14 cellular contexts compared by ENCODE assay signal in the genomic region with DNA sequence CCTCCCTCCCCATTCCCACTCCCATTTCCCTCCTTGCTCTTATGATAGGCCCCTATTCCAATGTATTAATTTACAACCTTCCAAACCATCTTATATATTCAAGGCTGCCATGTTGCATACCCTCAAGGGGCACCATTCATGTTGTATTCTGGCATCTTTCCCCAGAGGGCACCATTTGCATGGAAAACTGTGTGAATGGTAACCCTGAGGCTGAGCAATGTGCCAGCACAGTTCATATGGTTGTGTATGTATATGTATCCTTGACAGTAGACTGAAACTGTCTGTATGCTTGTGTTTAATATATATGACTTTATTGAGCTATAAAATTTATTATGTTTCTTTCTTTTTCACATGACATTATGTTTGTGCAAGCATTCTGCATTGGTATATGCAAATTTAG. TPM values are rescaled to one million over a fixed set of nuclear protein-coding genes. Genes with fewer than 3 reads are reported as not detected.
A peak's percentile ranks its signal among the peaks of the same experiment; 100 is the strongest.
DNase-seq lines count a peak whose midpoint lies in the region; ATAC-seq, FAIRE-seq and TF ChIP-seq lines count a peak whose summit lies in the region.
"Had no signal": no experiment of that assay in that cellular context is flagged by ENCODE, and none has a peak within 500 bp of the region (broad histone marks: within the 10 kb centered on the region; RNA-seq: fewer than 3 reads in every experiment).

No MANE protein-coding gene starts in this region.

- no peak overlapping the region for H3K4me3 Mint-ChIP-seq in activated CD4-positive, alpha-beta T cell treated with anti-CD3 and anti-CD28 coated beads, Interleukin-2, amount 10 ng/mL, durations not matched to agents 7 days and 5 days
- H3K4me3 Mint-ChIP-seq: type B pancreatic cell had no signal

- TF ChIP-seq RAD21 in Ishikawa (IDR thresholded peaks at IDR 0.05; ENCODE audit: low read depth) = peak; percentile 41

- H3K27ac Mint-ChIP-seq in activated CD4-positive, alpha-beta T cell treated with anti-CD3 and anti-CD28 coated beads, Interleukin-2, amount 10 ng/mL, durations not matched to agents 7 days and 5 days = no peak overlapping the region
- H3K27ac Mint-ChIP-seq: type B pancreatic cell had no signal

- H3K27ac ChIP-seq in SJCRH30 = no peak overlapping the region
- H3K27ac ChIP-seq in kidney (ENCODE audit: low read depth in 2 of 2, low read length in 2 of 2) = no peak overlapping the region
- H3K27ac ChIP-seq: parathyroid adenoma had no signal

- no peaks in the 10 kb centered on the region for H3K27me3 ChIP-seq in SJCRH30

- peak; percentile 39 for DNase-seq in NCI-H1436 (lab: John Stamatoyannopoulos, UW)
- DNase-seq in NCI-H1436 treated with DMSO at 0.1 percent for 48 hours (lab: John Stamatoyannopoulos, UW) = no peak
- peak; percentile 31 to 66 for DNase-seq in SJCRH30
- no peak for DNase-seq in kidney
- DNase-seq in activated CD4-positive, alpha-beta T cell treated with anti-CD3 and anti-CD28 coated beads, Interleukin-2, amount 10 ng/mL, durations not matched to agents 7 days and 5 days = no peak
- no peak for DNase-seq in kidney tubule cell (ENCODE audit: low spot score)
- DNase-seq: activated CD4-positive, alpha-beta T cell treated with anti-CD3 and anti-CD28 coated beads for 1 hour; amniotic stem cell; foreskin melanocyte had no signal

- no peak overlapping the region for H3K4me3 ChIP-seq in SJCRH30
- no peak overlapping the region for H3K4me3 ChIP-seq in kidney (ENCODE audit: low read length in 2 of 2)
- H3K4me3 ChIP-seq: GM12878 had no signal

- FAIRE-seq in kidney (lab: Jason Lieb, UNC) = no peak
- FAIRE-seq: GM12878 had no signal

- POLR2A ChIA-PET in activated CD4-positive, alpha-beta T cell treated with anti-CD3 and anti-CD28 coated beads, Interleukin-2, amount 10 ng/mL, durations not matched to agents 7 days and 5 days (lab: Charles Lee) = no interaction called here

- H3K4me1 Mint-ChIP-seq in activated CD4-positive, alpha-beta T cell treated with anti-CD3 and anti-CD28 coated beads, Interleukin-2, amount 10 ng/mL, durations not matched to agents 7 days and 5 days = no peaks in the 10 kb centered on the region

- H3K9ac ChIP-seq in kidney (ENCODE audit: low read length in 2 of 2) = no peak overlapping the region
- H3K9ac ChIP-seq: parathyroid adenoma had no signal

- H3K9me3 ChIP-seq in SJCRH30 (replicated peaks) (no peaks in the 10 kb centered on the region), kidney (ENCODE audit: control insufficient read depth in 1 of 2, low read length in 2 of 2) (no peaks in the 10 kb centered on the region)

- H3K4me1 ChIP-seq in SJCRH30 (no peaks in the 10 kb centered on the region), kidney (ENCODE audit: control insufficient read depth in 1 of 2, insufficient read depth in 1 of 2, low read depth in 1 of 2, low read length in 2 of 2) (peaks cover 0 to 2% of the 10 kb centered on the region in 2 donors)

- ATAC-seq in GM18909 (IDR thresholded peaks at IDR 0.05; ENCODE audit: poor library complexity, unreplicated experiment) = no peak
- ATAC-seq: GM12878 had no signal

- no peaks in the 10 kb centered on the region for H3K36me3 Mint-ChIP-seq in activated CD4-positive, alpha-beta T cell treated with anti-CD3 and anti-CD28 coated beads, Interleukin-2, amount 10 ng/mL, durations not matched to agents 7 days and 5 days (ENCODE audit: low read depth)
- H3K36me3 Mint-ChIP-seq: type B pancreatic cell had no signal

- no peak for TF ChIP-seq EP300 in Ishikawa (IDR thresholded peaks at IDR 0.05; ENCODE audit: borderline replicate concordance)

- CTCF ChIA-PET in activated CD4-positive, alpha-beta T cell treated with anti-CD3 and anti-CD28 coated beads, Interleukin-2, amount 10 ng/mL, durations not matched to agents 7 days and 5 days (lab: Charles Lee) = no interaction called here

- peak; percentile 10 for TF ChIP-seq CTCF in kidney (IDR thresholded peaks at IDR 0.05; ENCODE audit: borderline replicate concordance, extremely low read depth, insufficient read depth)

- peaks cover 53% of the 10 kb centered on the region for H3K27me3 Mint-ChIP-seq in activated CD4-positive, alpha-beta T cell treated with anti-CD3 and anti-CD28 coated beads, Interleukin-2, amount 10 ng/mL, durations not matched to agents 7 days and 5 days

- H3K9me3 Mint-ChIP-seq in activated CD4-positive, alpha-beta T cell treated with anti-CD3 and anti-CD28 coated beads, Interleukin-2, amount 10 ng/mL, durations not matched to agents 7 days and 5 days = no peaks in the 10 kb centered on the region
- H3K9me3 Mint-ChIP-seq: type B pancreatic cell had no signal

- intact Hi-C loops in kidney (cut with DNase I) = no loop called here

- H3K36me3 ChIP-seq in SJCRH30 (no peaks in the 10 kb centered on the region), kidney (ENCODE audit: control insufficient read depth in 1 of 2, insufficient read depth in 2 of 2, low read length in 2 of 2) (no peaks in the 10 kb centered on the region)

TF ChIP-seq in Ishikawa, 13 proteins besides CTCF, POLR2A, EP300 and RAD21:
- TF ChIP-seq CREB1 (IDR thresholded peaks at IDR 0.05; ENCODE audit: low read depth) (no peak), ZBTB7A (IDR thresholded peaks at IDR 0.05; ENCODE audit: low read depth) (no peak), CEBPB (IDR thresholded peaks at IDR 0.05) (no peak), FOXM1 (IDR thresholded peaks at IDR 0.05; ENCODE audit: borderline replicate concordance, low read depth) (no peak), TCF12 (IDR thresholded peaks at IDR 0.05; ENCODE audit: low read depth) (no peak), YY1 (IDR thresholded peaks at IDR 0.05; ENCODE audit: low read depth) (no peak), TAF1 (IDR thresholded peaks at IDR 0.05; ENCODE audit: low read depth) (no peak), NFIC (IDR thresholded peaks at IDR 0.05) (no peak), EGR1 (IDR thresholded peaks at IDR 0.05) (no peak), TEAD4 (IDR thresholded peaks at IDR 0.05) (no peak)
- TF ChIP-seq, protein P1, sequence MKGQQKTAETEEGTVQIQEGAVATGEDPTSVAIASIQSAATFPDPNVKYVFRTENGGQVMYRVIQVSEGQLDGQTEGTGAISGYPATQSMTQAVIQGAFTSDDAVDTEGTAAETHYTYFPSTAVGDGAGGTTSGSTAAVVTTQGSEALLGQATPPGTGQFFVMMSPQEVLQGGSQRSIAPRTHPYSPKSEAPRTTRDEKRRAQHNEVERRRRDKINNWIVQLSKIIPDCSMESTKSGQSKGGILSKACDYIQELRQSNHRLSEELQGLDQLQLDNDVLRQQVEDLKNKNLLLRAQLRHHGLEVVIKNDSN (IDR thresholded peaks at IDR 0.05) = no peak
- TF ChIP-seq, protein P2, sequence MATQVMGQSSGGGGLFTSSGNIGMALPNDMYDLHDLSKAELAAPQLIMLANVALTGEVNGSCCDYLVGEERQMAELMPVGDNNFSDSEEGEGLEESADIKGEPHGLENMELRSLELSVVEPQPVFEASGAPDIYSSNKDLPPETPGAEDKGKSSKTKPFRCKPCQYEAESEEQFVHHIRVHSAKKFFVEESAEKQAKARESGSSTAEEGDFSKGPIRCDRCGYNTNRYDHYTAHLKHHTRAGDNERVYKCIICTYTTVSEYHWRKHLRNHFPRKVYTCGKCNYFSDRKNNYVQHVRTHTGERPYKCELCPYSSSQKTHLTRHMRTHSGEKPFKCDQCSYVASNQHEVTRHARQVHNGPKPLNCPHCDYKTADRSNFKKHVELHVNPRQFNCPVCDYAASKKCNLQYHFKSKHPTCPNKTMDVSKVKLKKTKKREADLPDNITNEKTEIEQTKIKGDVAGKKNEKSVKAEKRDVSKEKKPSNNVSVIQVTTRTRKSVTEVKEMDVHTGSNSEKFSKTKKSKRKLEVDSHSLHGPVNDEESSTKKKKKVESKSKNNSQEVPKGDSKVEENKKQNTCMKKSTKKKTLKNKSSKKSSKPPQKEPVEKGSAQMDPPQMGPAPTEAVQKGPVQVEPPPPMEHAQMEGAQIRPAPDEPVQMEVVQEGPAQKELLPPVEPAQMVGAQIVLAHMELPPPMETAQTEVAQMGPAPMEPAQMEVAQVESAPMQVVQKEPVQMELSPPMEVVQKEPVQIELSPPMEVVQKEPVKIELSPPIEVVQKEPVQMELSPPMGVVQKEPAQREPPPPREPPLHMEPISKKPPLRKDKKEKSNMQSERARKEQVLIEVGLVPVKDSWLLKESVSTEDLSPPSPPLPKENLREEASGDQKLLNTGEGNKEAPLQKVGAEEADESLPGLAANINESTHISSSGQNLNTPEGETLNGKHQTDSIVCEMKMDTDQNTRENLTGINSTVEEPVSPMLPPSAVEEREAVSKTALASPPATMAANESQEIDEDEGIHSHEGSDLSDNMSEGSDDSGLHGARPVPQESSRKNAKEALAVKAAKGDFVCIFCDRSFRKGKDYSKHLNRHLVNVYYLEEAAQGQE (IDR thresholded peaks at IDR 0.05; ENCODE audit: low read depth) = no peak
- TF ChIP-seq, protein P3, sequence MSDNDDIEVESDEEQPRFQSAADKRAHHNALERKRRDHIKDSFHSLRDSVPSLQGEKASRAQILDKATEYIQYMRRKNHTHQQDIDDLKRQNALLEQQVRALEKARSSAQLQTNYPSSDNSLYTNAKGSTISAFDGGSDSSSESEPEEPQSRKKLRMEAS (IDR thresholded peaks at IDR 0.05) = no peak

RNA-seq across cellular contexts. Expression of a gene that starts 7.3 kb away (rescaled TPM):
- 0.25 and 0.36 TPM in 2 replicates for total RNA-seq in SJCRH30 (2014; rRNA removed; shearing (Covaris generic))
- total RNA-seq in kidney = 9.7 TPM
- 6.1 TPM for polyA plus RNA-seq in kidney (ENCODE audit: insufficient read depth, low read depth, low replicate concordance)
- not detected for total RNA-seq in activated CD4-positive, alpha-beta T cell treated with anti-CD3 and anti-CD28 coated beads, Interleukin-2, amount 10 ng/mL, durations not matched to agents 7 days and 5 days

Comparison
In these comparisons a context has a peak if more than half of its experiments do, and no peak if none do; other contexts are left out.
1. DNase-seq: peak in NCI-H1436 (single experiment) and SJCRH30 (2 of 2); none in NCI-H1436 treated with DMSO at 0.1 percent for 48 hours (single experiment), kidney (single experiment), activated CD4-positive, alpha-beta T cell treated with anti-CD3 and anti-CD28 coated beads, Interleukin-2, amount 10 ng/mL, durations not matched to agents 7 days and 5 days (single experiment) and kidney tubule cell (single experiment).